Comparison of ENCODE assay signal across 1 cellular context in genomic region chr20:53551719-53552571, GRCh38.
TF ChIP-seq lines count a peak whose summit lies in the region.
"Not testable (repeated sequence)": the region's sequence is repeated elsewhere in the genome, so short reads cannot be mapped to it uniquely, and the experiment has no call there.

No MANE protein-coding gene starts in this region.

TF ChIP-seq in HepG2, 621 proteins besides CTCF, POLR2A, EP300 and RAD21 (continued from another document and continues in another):
- peak; percentile 76; the same call in 1 of the 2 replicates for TF ChIP-seq ZBTB7B (CRISPR knock-in tag; IDR thresholded peaks at IDR 0.05)
- TF ChIP-seq KMT2B (CRISPR knock-in tag; IDR thresholded peaks at IDR 0.05) = peak; percentile 56; the same call in 1 of the 2 replicates
- TF ChIP-seq NKX3-1 (CRISPR knock-in tag; IDR thresholded peaks at IDR 0.05) = peak; percentile 16; the same call in 1 of the 2 replicates
- TF ChIP-seq HOMEZ (CRISPR knock-in tag; IDR thresholded peaks at IDR 0.05; ENCODE audit: low read depth) = peak; percentile 93
- TF ChIP-seq ZNF766 (CRISPR knock-in tag; IDR thresholded peaks at IDR 0.05; ENCODE audit: borderline replicate concordance) = 0 out of 2 replicates have a peak, but pooled peaks have one; percentile 37
- TF ChIP-seq ELF3 (CRISPR knock-in tag; IDR thresholded peaks at IDR 0.05) = peak; percentile 71; the same call in 1 of the 2 replicates
- 0 out of 2 replicates have a peak, but pooled peaks have one; percentile 34 for TF ChIP-seq KLF11 (CRISPR knock-in tag; IDR thresholded peaks at IDR 0.05)
- TF ChIP-seq ZBTB34 (CRISPR knock-in tag; IDR thresholded peaks at IDR 0.05) = peak; percentile 84
- 0 out of 2 replicates have a peak, but pooled peaks have one; percentile 47 for TF ChIP-seq STAT6 (CRISPR knock-in tag; IDR thresholded peaks at IDR 0.05; ENCODE audit: borderline replicate concordance)
- 0 out of 2 replicates have a peak, but pooled peaks have one; percentile 20 for TF ChIP-seq ZBTB49 (CRISPR knock-in tag; IDR thresholded peaks at IDR 0.05; ENCODE audit: borderline replicate concordance)
- TF ChIP-seq PHF21A (CRISPR knock-in tag; IDR thresholded peaks at IDR 0.05) = peak; percentile 83
- TF ChIP-seq ZNF768 (CRISPR knock-in tag; IDR thresholded peaks at IDR 0.05) = peak; percentile 58; the same call in 1 of the 2 replicates
- TF ChIP-seq IKZF4 (CRISPR knock-in tag; IDR thresholded peaks at IDR 0.05; ENCODE audit: borderline replicate concordance, low read depth, not compliant biosample characterization) = peak; percentile 15
- TF ChIP-seq RXRA (CRISPR knock-in tag; IDR thresholded peaks at IDR 0.05) = peak; percentile 86
- TF ChIP-seq SOX6 (IDR thresholded peaks at IDR 0.05) = not testable (repeated sequence)
- TF ChIP-seq SOX6 (CRISPR knock-in tag; IDR thresholded peaks at IDR 0.05) = peak; percentile 90
- peak; percentile 64; the same call in 1 of the 2 replicates for TF ChIP-seq ZBTB33 (CRISPR knock-in tag; IDR thresholded peaks at IDR 0.05)
- peak; percentile 83; the same call in 1 of the 2 replicates for TF ChIP-seq TBX3 (IDR thresholded peaks at IDR 0.05; ENCODE audit: borderline replicate concordance)
- peak; percentile 94 for TF ChIP-seq ZKSCAN8 (CRISPR knock-in tag; IDR thresholded peaks at IDR 0.05; ENCODE audit: borderline replicate concordance)
- TF ChIP-seq ZBTB20 (CRISPR knock-in tag; IDR thresholded peaks at IDR 0.05; ENCODE audit: borderline replicate concordance, low read depth) = peak; percentile 89
- TF ChIP-seq SKI (IDR thresholded peaks at IDR 0.05; ENCODE audit: partially characterized antibody) = peak; percentile 46
- peak; percentile 88 for TF ChIP-seq SALL1 (CRISPR knock-in tag; IDR thresholded peaks at IDR 0.05)
- peak; percentile 69; the same call in 1 of the 2 replicates for TF ChIP-seq ZBTB26 (CRISPR knock-in tag; IDR thresholded peaks at IDR 0.05; ENCODE audit: borderline replicate concordance)
- peak; percentile 72; the same call in 1 of the 2 replicates for TF ChIP-seq SIX4 (CRISPR knock-in tag; IDR thresholded peaks at IDR 0.05)
- TF ChIP-seq ISL2 (CRISPR knock-in tag; IDR thresholded peaks at IDR 0.05) = peak; percentile 86
- peak; percentile 0; the same call in 1 of the 2 replicates for TF ChIP-seq REL (CRISPR knock-in tag; conservative IDR thresholded peaks at IDR 0.05)
- TF ChIP-seq ZNF18 (CRISPR knock-in tag; IDR thresholded peaks at IDR 0.05; ENCODE audit: insufficient replicate concordance) = peak; percentile 30
- peak; percentile 55; the same call in 1 of the 2 replicates for TF ChIP-seq RFXAP (CRISPR knock-in tag; IDR thresholded peaks at IDR 0.05; ENCODE audit: borderline replicate concordance)
- 0 out of 2 replicates have a peak, but pooled peaks have one; percentile 47 for TF ChIP-seq SNAI1 (CRISPR knock-in tag; IDR thresholded peaks at IDR 0.05; ENCODE audit: borderline replicate concordance)
- TF ChIP-seq XBP1 (CRISPR knock-in tag; IDR thresholded peaks at IDR 0.05) = 0 out of 2 replicates have a peak, but pooled peaks have one; percentile 8
- peak; percentile 87 for TF ChIP-seq SMYD3 (CRISPR knock-in tag; IDR thresholded peaks at IDR 0.05)
- peak; percentile 81 for TF ChIP-seq ZNF460 (CRISPR knock-in tag; IDR thresholded peaks at IDR 0.05; ENCODE audit: borderline replicate concordance)
- peak; percentile 65; the same call in 1 of the 2 replicates for TF ChIP-seq SP4 (CRISPR knock-in tag; IDR thresholded peaks at IDR 0.05)
- 0 out of 2 replicates have a peak, but pooled peaks have one; percentile 10 for TF ChIP-seq RNF2 (conservative IDR thresholded peaks at IDR 0.05; ENCODE audit: low read depth)
- TF ChIP-seq FOXA3 (CRISPR knock-in tag; IDR thresholded peaks at IDR 0.05) = peak; percentile 74
- TF ChIP-seq IKZF5 (CRISPR knock-in tag; IDR thresholded peaks at IDR 0.05) = peak; percentile 95
- peak; percentile 90 for TF ChIP-seq HNF4A (CRISPR knock-in tag; IDR thresholded peaks at IDR 0.05)
- TF ChIP-seq TFE3 (CRISPR knock-in tag; IDR thresholded peaks at IDR 0.05) = peak; percentile 86
- TF ChIP-seq NCOA2 (CRISPR knock-in tag; IDR thresholded peaks at IDR 0.05) = peak; percentile 85
- TF ChIP-seq RARA (CRISPR knock-in tag; IDR thresholded peaks at IDR 0.05) = peak; percentile 90
- peak; percentile 71; the same call in 1 of the 2 replicates for TF ChIP-seq ZNF350 (CRISPR knock-in tag; IDR thresholded peaks at IDR 0.05; ENCODE audit: borderline replicate concordance, low read depth)
- TF ChIP-seq ATF1 (CRISPR knock-in tag; IDR thresholded peaks at IDR 0.05) = 0 out of 2 replicates have a peak, but pooled peaks have one; percentile 28
